Comparison of ENCODE assay signal across 1 cellular context in genomic region chr20:8155848-8156602, GRCh38.
TF ChIP-seq lines count a peak whose summit lies in the region.

No MANE protein-coding gene starts in this region.

TF ChIP-seq in HepG2, 621 proteins besides CTCF, POLR2A, EP300 and RAD21 (continued from another document):
- no peak for TF ChIP-seq CENPT (CRISPR knock-in tag; IDR thresholded peaks at IDR 0.05; ENCODE audit: low read depth)
- 0 out of 2 replicates have a peak, but pooled peaks have one; percentile 39 for TF ChIP-seq ZNF691 (CRISPR knock-in tag; IDR thresholded peaks at IDR 0.05; ENCODE audit: borderline replicate concordance, low read depth)
- TF ChIP-seq ZFX (CRISPR knock-in tag; IDR thresholded peaks at IDR 0.05; ENCODE audit: low read depth): peak; percentile 17; the same call in 1 of the 2 replicates
- 0 out of 2 replicates have a peak, but pooled peaks have one; percentile 26 for TF ChIP-seq ERF (CRISPR knock-in tag; IDR thresholded peaks at IDR 0.05)
- TF ChIP-seq ELF3 (CRISPR knock-in tag; IDR thresholded peaks at IDR 0.05): 0 out of 2 replicates have a peak, but pooled peaks have one; percentile 12
- TF ChIP-seq ATRX (CRISPR knock-in tag; IDR thresholded peaks at IDR 0.05; ENCODE audit: borderline replicate concordance): no peak
- peak; percentile 54; the same call in 1 of the 2 replicates for TF ChIP-seq ZNF644 (CRISPR knock-in tag; IDR thresholded peaks at IDR 0.05; ENCODE audit: low read depth)
- 0 out of 2 replicates have a peak, but pooled peaks have one; percentile 16 for TF ChIP-seq ZNF205 (CRISPR knock-in tag; IDR thresholded peaks at IDR 0.05)
- TF ChIP-seq ZSCAN29 (CRISPR knock-in tag; conservative IDR thresholded peaks at IDR 0.05): peak; percentile 70; the same call in 1 of the 2 replicates
- TF ChIP-seq THAP11 (CRISPR knock-in tag; IDR thresholded peaks at IDR 0.05): peak; percentile 30; the same call in 1 of the 2 replicates
- peak; percentile 44 for TF ChIP-seq TEAD3 (CRISPR knock-in tag; optimal IDR thresholded peaks at IDR 0.05; ENCODE audit: borderline replicate concordance)
- TF ChIP-seq ZNF619 (CRISPR knock-in tag; IDR thresholded peaks at IDR 0.05): no peak
- TF ChIP-seq ZNF260 (CRISPR knock-in tag; IDR thresholded peaks at IDR 0.05; ENCODE audit: borderline replicate concordance, low read depth): no peak
- TF ChIP-seq ATF1 (CRISPR knock-in tag; IDR thresholded peaks at IDR 0.05): no peak
- no peak for TF ChIP-seq ARNTL (CRISPR knock-in tag; IDR thresholded peaks at IDR 0.05)
TF ChIP-seq in HepG2: peak in this region for 12.
